Comparison of ENCODE assay signal across 9 cellular contexts in the genomic region with DNA sequence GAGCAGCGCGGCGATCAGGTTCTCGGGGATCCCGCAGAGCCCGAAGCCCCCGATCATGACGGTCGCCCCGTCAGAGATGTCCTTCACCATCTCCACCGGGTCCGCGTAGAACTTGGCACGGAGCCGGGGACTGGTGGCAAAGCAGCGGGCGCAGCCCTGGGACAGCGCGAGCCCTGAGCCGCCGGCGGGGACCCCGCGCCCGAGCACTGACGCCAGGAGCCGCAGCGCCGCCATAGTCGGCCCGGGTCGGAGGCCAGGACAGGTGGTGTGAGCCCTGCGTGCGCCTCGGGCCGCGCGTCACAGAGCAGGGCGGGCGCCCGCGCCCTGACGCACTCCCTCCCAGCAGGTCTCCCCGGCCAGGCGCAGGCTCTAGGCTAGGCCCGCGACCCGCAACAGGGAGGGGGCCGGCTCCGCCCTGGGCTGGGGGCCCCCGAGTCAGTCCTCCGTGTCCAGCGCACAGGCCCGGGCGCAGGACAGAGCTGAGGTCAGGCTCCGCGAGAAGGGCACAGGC. TPM values are rescaled to one million over a fixed set of nuclear protein-coding genes. Genes with fewer than 3 reads are reported as not detected.
DNase-seq lines count a peak whose midpoint lies in the region; ATAC-seq and TF ChIP-seq lines count a peak whose summit lies in the region.
"Not testable (repeated sequence)": the region's sequence is repeated elsewhere in the genome, so short reads cannot be mapped to it uniquely, and the experiment has no call there.
"Had no signal": no experiment of that assay in that cellular context is flagged by ENCODE, and none has a peak within 500 bp of the region (broad histone marks: within the 10 kb centered on the region; RNA-seq: fewer than 3 reads in every experiment).

Gene OXCT2, minus strand, starts transcription at position 327 of the 511 bp plus-strand sequence. Its CDS starts 93 bp downstream, at position 234.

- DNase-seq in AG04450 (ENCODE audit: low read depth, low spot score); H7; right atrium auricular region (ENCODE audit: low spot score); naive B cell: not testable (repeated sequence)
- DNase-seq in WTC11 (ENCODE audit: low spot score), result peak; percentile 22
- peak; percentile 60 for DNase-seq in endodermal cell
- DNase-seq in stimulated activated CD4-positive, alpha-beta T cell treated with anti-CD3 and anti-CD28 coated beads, Interleukin-15, amount 100 ng/mL, for 24 hours, result peak; percentile 25

- not testable (repeated sequence) for H3K27me3 ChIP-seq in AG04450 (ENCODE audit: control insufficient read depth, insufficient read depth, low read length); H7 (ENCODE audit: control insufficient read depth, insufficient read depth, low read length); endodermal cell (ENCODE audit: control insufficient read depth, insufficient read depth, low read length, poor library complexity, severe bottlenecking); right atrium auricular region

- H3K27me3 Mint-ChIP-seq in WTC11 (ENCODE audit: low read depth) (peaks cover 19% of the 10 kb centered on the region), endodermal cell (ENCODE audit: insufficient read depth) (peaks cover 21% of the 10 kb centered on the region)
- H3K27me3 Mint-ChIP-seq in activated naive CD4-positive, alpha-beta T cell treated with anti-CD3 and anti-CD28 coated beads, Interleukin-2, amount 50 U/mL, for 24 hours; naive B cell: not testable (repeated sequence)

- H3K9me3 Mint-ChIP-seq in WTC11; activated naive CD4-positive, alpha-beta T cell treated with anti-CD3 and anti-CD28 coated beads, Interleukin-2, amount 50 U/mL, for 24 hours; endodermal cell; naive B cell: not testable (repeated sequence)

- peak within 1 kb of the TSS; percentile 45 for H3K4me3 ChIP-seq in AG04450 (ENCODE audit: low read depth, low read length)
- peak within 1 kb of the TSS; percentile 30; the same call in 1 of the 2 replicates for H3K4me3 ChIP-seq in H7 (ENCODE audit: insufficient read depth, low read depth, low read length)
- not testable (repeated sequence) for H3K4me3 ChIP-seq in endodermal cell (ENCODE audit: low read length)
- peak within 1 kb of the TSS; percentile 19 to 24 for H3K4me3 ChIP-seq in right atrium auricular region

- peak within 1 kb of the TSS; percentile 54 for H3K4me3 Mint-ChIP-seq in WTC11
- H3K4me3 Mint-ChIP-seq in activated naive CD4-positive, alpha-beta T cell treated with anti-CD3 and anti-CD28 coated beads, Interleukin-2, amount 50 U/mL, for 24 hours, result peak within 1 kb of the TSS; percentile 65
- H3K4me3 Mint-ChIP-seq in endodermal cell, result peak within 1 kb of the TSS; percentile 54
- peak within 1 kb of the TSS in 4 of 8 donors; percentile 8 to 63 (median 44) for H3K4me3 Mint-ChIP-seq in naive B cell

- ATAC-seq in WTC11 (peak; percentile 61), naive B cell (ENCODE audit: low read depth in 2 of 2) (peak; percentile 58 to 62)

- H3K9me3 ChIP-seq in AG04450 (ENCODE audit: control insufficient read depth, insufficient read depth, low read length); endodermal cell (ENCODE audit: control insufficient read depth, low read length); right atrium auricular region: not testable (repeated sequence)

- TF ChIP-seq CTCF in AG04450 (IDR thresholded peaks at IDR 0.05; ENCODE audit: low read depth, low read length); WTC11 (IDR thresholded peaks at IDR 0.05); endodermal cell (conservative IDR thresholded peaks at IDR 0.05); right atrium auricular region (IDR thresholded peaks at IDR 0.05): not testable (repeated sequence)

- not testable (repeated sequence) for H3K4me1 Mint-ChIP-seq in WTC11; activated naive CD4-positive, alpha-beta T cell treated with anti-CD3 and anti-CD28 coated beads, Interleukin-2, amount 50 U/mL, for 24 hours; endodermal cell; naive B cell

- not testable (repeated sequence) for H3K36me3 ChIP-seq in H7 (replicated peaks; ENCODE audit: control insufficient read depth, insufficient read depth, low read length); endodermal cell (ENCODE audit: control insufficient read depth, insufficient read depth, low read length); right atrium auricular region

- not testable (repeated sequence) for H3K9ac ChIP-seq in endodermal cell (ENCODE audit: extremely low read depth, low read length, poor library complexity, severe bottlenecking)

- POLR2A ChIA-PET in AG04450 (lab: Yijun Ruan, JAX); WTC11 (lab: Charles Lee): not testable (repeated sequence)

- H3K27ac ChIP-seq in AG04450 (ENCODE audit: low read depth, low read length); endodermal cell (ENCODE audit: low read depth, low read length); right atrium auricular region: not testable (repeated sequence)

- CTCF ChIA-PET in AG04450 (lab: Charles Lee); WTC11 (lab: Charles Lee): not testable (repeated sequence)

- H3K27ac Mint-ChIP-seq in WTC11; activated naive CD4-positive, alpha-beta T cell treated with anti-CD3 and anti-CD28 coated beads, Interleukin-2, amount 50 U/mL, for 24 hours; endodermal cell: not testable (repeated sequence)
- H3K27ac Mint-ChIP-seq in naive B cell, result peak within 1 kb of the TSS in 1 of 6 donors; percentile 70

- not testable (repeated sequence) for H3K4me1 ChIP-seq in endodermal cell (ENCODE audit: control insufficient read depth, insufficient read depth, low read length); right atrium auricular region

- H3K36me3 Mint-ChIP-seq in WTC11; activated naive CD4-positive, alpha-beta T cell treated with anti-CD3 and anti-CD28 coated beads, Interleukin-2, amount 50 U/mL, for 24 hours; endodermal cell (ENCODE audit: low read depth); naive B cell: not testable (repeated sequence)

- 8 to 10% methylated on average over 4 to 34 of the region's 57 CpGs for WGBS in endodermal cell (ENCODE audit: insufficient coverage in 1 of 2, insufficient read length in 1 of 2), 2 experiments

RNA-seq across cellular contexts. Expression of gene OXCT2, which starts in this region (rescaled TPM):
- polyA plus RNA-seq in AG04450 (2011; rRNA removed) (0.06 and 0.20 TPM in 2 replicates), naive B cell (ENCODE audit: low read depth in 6 of 6) (1 to 10 TPM in 1 of 6 donors, under 1 TPM in 2, not detected in 3; 0.47 to 2.3 (median 0.92) TPM)
- not detected in 2 replicates for polyA minus RNA-seq in AG04450 (2011; rRNA and poly(A)+ RNA removed)
- total RNA-seq in H7 (2014; rRNA removed; shearing (Covaris generic)), result not detected in 2 replicates
- total RNA-seq in WTC11 (2021) (1.7 to 2.4 TPM (median 2.3 TPM) in 3 replicates), endodermal cell (1 to 10 TPM; 1.8 TPM), right atrium auricular region (1 to 10 TPM; 3.6 to 4.9 TPM)
- polyA plus RNA-seq in endodermal cell (2013, experiment 1 of 2), result 0.43 TPM
- polyA plus RNA-seq in endodermal cell (2013, experiment 2 of 2), result not detected
- total RNA-seq: A172 had no signal
